ENCODE assay signal across 15 cellular contexts in the genomic region with DNA sequence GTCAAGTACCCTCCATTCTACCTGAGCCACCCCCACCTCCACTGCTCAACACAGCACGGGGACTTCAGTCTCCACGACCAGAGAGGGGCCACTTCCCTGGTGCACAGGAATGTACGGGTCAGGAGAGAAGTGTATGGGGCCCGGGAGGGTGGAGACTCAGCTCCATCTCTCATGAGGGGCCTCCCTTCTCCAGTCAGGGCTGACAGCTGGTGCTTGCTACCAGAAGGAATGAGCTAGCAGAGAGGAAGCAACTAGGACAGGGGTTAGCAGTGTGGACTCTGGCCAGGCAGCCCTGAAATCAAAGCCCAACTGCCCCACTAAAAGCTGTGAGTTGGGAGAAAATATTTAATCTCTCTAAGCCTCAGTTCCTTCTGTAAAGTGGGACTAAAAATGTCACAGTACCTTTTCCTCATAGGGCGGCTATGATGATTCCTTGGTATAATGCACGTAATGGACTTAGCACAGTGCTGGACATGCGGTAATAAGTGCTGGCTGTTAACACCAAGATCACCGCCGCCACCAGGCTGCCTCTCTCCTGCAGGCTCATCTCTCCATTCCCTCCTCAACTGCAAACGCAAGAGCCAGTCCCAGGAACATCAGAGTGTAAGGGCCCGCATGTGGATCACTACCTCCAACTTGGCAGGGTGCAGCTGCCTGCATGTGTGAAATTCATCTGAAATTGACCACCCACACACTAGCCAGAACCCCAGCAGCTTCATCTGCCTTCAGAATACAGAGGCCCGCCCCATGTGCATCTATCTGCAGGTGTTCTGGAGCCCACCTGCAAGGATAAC. TPM values are rescaled to one million over a fixed set of nuclear protein-coding genes. Genes with fewer than 3 reads are reported as not detected.
DNase-seq lines count a peak whose midpoint lies in the region; ATAC-seq and TF ChIP-seq lines count a peak whose summit lies in the region.
"Had no signal": no experiment of that assay in that cellular context is flagged by ENCODE, and none has a peak within 500 bp of the region (broad histone marks: within the 10 kb centered on the region; RNA-seq: fewer than 3 reads in every experiment).

No MANE protein-coding gene starts in this region.

- no peaks in the 10 kb centered on the region for H3K9me3 Mint-ChIP-seq in chondrocyte (ENCODE audit: low read depth)
- H3K9me3 Mint-ChIP-seq: memory B cell had no signal

- DNase-seq in SK-N-SH (no peak), chondrocyte (ENCODE audit: low spot score) (peak; percentile 68), tibial artery (peak in 1 of 2 donors; percentile 37), inferior parietal cortex (ENCODE audit: extremely low spot score) (no peak)
- DNase-seq: hippocampal formation, NCI-H1417, NCI-H510A treated with DMSO at 0.1 percent for 48 hours, SHP77, testis had no signal

- H3K36me3 ChIP-seq in SK-N-SH (replicated peaks in 1 of 2; ENCODE audit: control insufficient read depth in 1 of 2, insufficient read depth in 2 of 2, low read length in 1 of 2) (peaks cover 9 to 20% of the 10 kb centered on the region in 2 experiments), mucosa of rectum (ENCODE audit: control insufficient read depth in 2 of 2, insufficient read depth in 2 of 2, low read length in 2 of 2) (no peaks in the 10 kb centered on the region), tibial artery (no peaks in the 10 kb centered on the region)

- peaks cover 98% of the 10 kb centered on the region for H3K4me1 Mint-ChIP-seq in chondrocyte (ENCODE audit: low read depth)
- H3K4me1 Mint-ChIP-seq: memory B cell had no signal

- peak overlapping the region; percentile 97 for H3K27ac Mint-ChIP-seq in chondrocyte (ENCODE audit: unreplicated experiment)
- H3K27ac Mint-ChIP-seq: memory B cell had no signal

- H3K79me2 ChIP-seq in SK-N-SH (ENCODE audit: insufficient read depth), result peaks cover 100% of the 10 kb centered on the region

- no peaks in the 10 kb centered on the region for H3K27me3 ChIP-seq in SK-N-SH (ENCODE audit: insufficient read depth)
- H3K27me3 ChIP-seq in mucosa of rectum (ENCODE audit: control insufficient read depth in 2 of 2, insufficient read depth in 2 of 2, low read length in 2 of 2), result no peaks in the 10 kb centered on the region
- H3K27me3 ChIP-seq in tibial artery, result no peaks in the 10 kb centered on the region
- H3K27me3 ChIP-seq: testis had no signal

- ATAC-seq in SK-N-SH treated with all-trans-retinoic acid at 6 μM for 48 hours (no peak), GM18517 (IDR thresholded peaks at IDR 0.05; ENCODE audit: unreplicated experiment) (no peak), GM18867 (IDR thresholded peaks at IDR 0.05; ENCODE audit: unreplicated experiment) (no peak)

- intact Hi-C loops in tibial artery (cut with DNase I; ENCODE audit: low total_unique reads), result no loop called here

- H3K4me3 ChIP-seq in SK-N-SH (ENCODE audit: low read depth in 2 of 2, low read length in 1 of 2) (no peak overlapping the region), mucosa of rectum (ENCODE audit: low read length in 2 of 2) (no peak overlapping the region), tibial artery (peak overlapping the region in 1 of 2 donors; percentile 19)
- H3K4me3 ChIP-seq: testis had no signal

- peaks cover 100% of the 10 kb centered on the region for H4K20me1 ChIP-seq in SK-N-SH (ENCODE audit: insufficient read depth)

- H3K9me2 ChIP-seq in SK-N-SH, result no peaks in the 10 kb centered on the region

- WGBS in SK-N-SH (ENCODE audit: low lambda C conversion rate), result 89% methylated on average over 12 of the region's 12 CpGs

- no peaks in the 10 kb centered on the region for H3K27me3 Mint-ChIP-seq in chondrocyte (ENCODE audit: low read depth)

- H3K4me2 ChIP-seq in SK-N-SH, result no peak overlapping the region

- H3K9ac ChIP-seq in SK-N-SH, result no peak overlapping the region
- no peak overlapping the region for H3K9ac ChIP-seq in mucosa of rectum (ENCODE audit: low read depth in 1 of 2, low read length in 2 of 2)

- CTCF ChIA-PET in SK-N-SH (lab: Yijun Ruan, JAX), result interaction anchor here (1.0 to 2.4 kb wide), 4 partner anchors 13 to 143 kb away, joined by 3 to 9 read pairs (median 3); no protein-coding TSS in a partner anchor

- H3K27ac ChIP-seq in SK-N-SH (ENCODE audit: low read depth in 2 of 2, low read length in 1 of 2), result peak overlapping the region; percentile 19 to 73; a peak in 2 of 4 replicates
- peak overlapping the region; percentile 10 to 64 for H3K27ac ChIP-seq in mucosa of rectum (ENCODE audit: low read depth in 2 of 2, low read length in 2 of 2)
- H3K27ac ChIP-seq in tibial artery, result peak overlapping the region; percentile 97 to 100
- H3K27ac ChIP-seq: testis, VCaP had no signal

- TF ChIP-seq EP300 in SK-N-SH (IDR thresholded peaks at IDR 0.05; ENCODE audit: borderline replicate concordance in 1 of 2, low read depth in 1 of 2, low read length in 1 of 2), result no peak

- no peak for TF ChIP-seq RAD21 in SK-N-SH (IDR thresholded peaks at IDR 0.05; ENCODE audit: low read length)

- POLR2A ChIA-PET in SK-N-SH (lab: Yijun Ruan, JAX), result no interaction called here

- no peak for TF ChIP-seq CTCF in SK-N-SH (IDR thresholded peaks at IDR 0.05)
- no peak for TF ChIP-seq CTCF in chondrocyte (IDR thresholded peaks at IDR 0.05)
- TF ChIP-seq CTCF in tibial artery (IDR thresholded peaks at IDR 0.05), result no peak

- peaks cover 34% of the 10 kb centered on the region for H3F3A ChIP-seq in SK-N-SH (replicated peaks; ENCODE audit: insufficient read depth)

- H2AFZ ChIP-seq in SK-N-SH (ENCODE audit: low read depth), result no peak overlapping the region

- peaks cover 33% of the 10 kb centered on the region for H3K36me3 Mint-ChIP-seq in chondrocyte (ENCODE audit: low read depth)
- H3K36me3 Mint-ChIP-seq: memory B cell had no signal

- H3K4me3 Mint-ChIP-seq in chondrocyte (ENCODE audit: unreplicated experiment), result peak overlapping the region; percentile 3
- H3K4me3 Mint-ChIP-seq: memory B cell had no signal

- H3K4me1 ChIP-seq in SK-N-SH (ENCODE audit: control insufficient read depth in 1 of 2, insufficient read depth in 2 of 2, low read depth in 1 of 2, low read length in 1 of 2) (peaks cover 55 to 76% of the 10 kb centered on the region in 2 experiments), mucosa of rectum (ENCODE audit: control insufficient read depth in 2 of 2, insufficient read depth in 2 of 2, low read length in 2 of 2) (peaks cover 37 to 38% of the 10 kb centered on the region in 2 donors), tibial artery (peaks cover 4 to 100% (median 85%) of the 10 kb centered on the region in 4 donors)

- H3K9me3 ChIP-seq in SK-N-SH (no peaks in the 10 kb centered on the region), mucosa of rectum (ENCODE audit: control insufficient read depth in 2 of 2, low read length in 2 of 2) (no peaks in the 10 kb centered on the region), tibial artery (no peaks in the 10 kb centered on the region)
- H3K9me3 ChIP-seq: testis had no signal

TF ChIP-seq in SK-N-SH, 30 proteins besides CTCF, POLR2A, EP300 and RAD21:
- TF ChIP-seq TAF1 (IDR thresholded peaks at IDR 0.05; ENCODE audit: borderline replicate concordance, low read depth, low read length), result no peak
- TF ChIP-seq ELF1 (IDR thresholded peaks at IDR 0.05), result no peak
- no peak for TF ChIP-seq NRF1 (IDR thresholded peaks at IDR 0.05; ENCODE audit: low read depth, low read length)
- TF ChIP-seq RFX5 (IDR thresholded peaks at IDR 0.05; ENCODE audit: low read length), result no peak
TF ChIP-seq in SK-N-SH: peak in this region for 0.

TF ChIP-seq in SK-N-SH treated with all-trans-retinoic acid at 6 μM for 48 hours, 23 proteins besides CTCF, POLR2A, EP300 and RAD21 (continues in another document):
- no peak for TF ChIP-seq CSRNP3 (CRISPR knock-in tag; IDR thresholded peaks at IDR 0.05)
- TF ChIP-seq SNAI2 (CRISPR knock-in tag; IDR thresholded peaks at IDR 0.05), result no peak
- TF ChIP-seq RARB (CRISPR knock-in tag; IDR thresholded peaks at IDR 0.05), result no peak
- no peak for TF ChIP-seq TOX (CRISPR knock-in tag; IDR thresholded peaks at IDR 0.05; ENCODE audit: borderline replicate concordance)
- no peak for TF ChIP-seq ZFP30 (CRISPR knock-in tag; IDR thresholded peaks at IDR 0.05)
- TF ChIP-seq TSHZ2 (CRISPR knock-in tag; IDR thresholded peaks at IDR 0.05), result no peak

RNA-seq across cellular contexts. Expression of gene ACTN1, which starts 14.6 kb away (rescaled TPM):
- 266 and 319 TPM in 2 replicates for polyA plus RNA-seq in SK-N-SH (2012; rRNA removed)
- 144 and 218 TPM in 2 replicates for polyA plus RNA-seq in SK-N-SH (2012; cell fraction: cytosol; rRNA removed)
- polyA plus RNA-seq in SK-N-SH (2012; cell fraction: nucleus; rRNA removed), result 589 and 740 TPM in 2 replicates
- 808 to 1,105 TPM (median 1,102 TPM) in 3 replicates for total RNA-seq in chondrocyte

Comparison
In these comparisons a context has a peak if more than half of its experiments do, and no peak if none do; other contexts are left out.
1. H3K27ac ChIP-seq: peak in every context shown above with its lines; median percentile 98 in tibial artery; 46 in SK-N-SH; 37 in mucosa of rectum.